ENCODE assay signal across 15 cellular contexts in genomic region chr11:71221201-71221600, GRCh38. TPM values are rescaled to one million over a fixed set of nuclear protein-coding genes. Genes with fewer than 3 reads are reported as not detected.
DNase-seq lines count a peak whose midpoint lies in the region; ATAC-seq, FAIRE-seq and TF ChIP-seq lines count a peak whose summit lies in the region.
"Had no signal": no experiment of that assay in that cellular context is flagged by ENCODE, and none has a peak within 500 bp of the region (broad histone marks: within the 10 kb centered on the region; RNA-seq: fewer than 3 reads in every experiment).

No MANE protein-coding gene starts in this region.

- H3K9ac ChIP-seq in HepG2 (ENCODE audit: insufficient read depth, low read depth, low read length) = no peak overlapping the region
- H3K9ac ChIP-seq: BLaER1 treated with 17β-estradiol and CSF1 and Interleukin-3, amounts not matched to agents 10 nM and 100 nM had no signal

- no peak for ATAC-seq in GM23338
- ATAC-seq in HepG2 = no peak
- no peak for ATAC-seq in sciatic nerve
- no peak for ATAC-seq in GM21825 (IDR thresholded peaks at IDR 0.05; ENCODE audit: unreplicated experiment)

- peaks cover 25% of the 10 kb centered on the region; the same call in 2 of the 3 replicates for H3K4me1 Mint-ChIP-seq in GM23338
- no peaks in the 10 kb centered on the region for H3K4me1 Mint-ChIP-seq in chondrocyte (ENCODE audit: low read depth)
- H3K4me1 Mint-ChIP-seq: CD4-positive, CD25-positive, alpha-beta regulatory T cell had no signal

- H3K27ac ChIP-seq in GM23338 (ENCODE audit: low read depth) (0 out of 2 replicates have a peak overlapping the region, but pooled peaks have one; percentile 9), HepG2 (ENCODE audit: extremely low read length, insufficient read depth, low read length) (no peak overlapping the region)
- H3K27ac ChIP-seq: BLaER1 treated with 17β-estradiol and CSF1 and Interleukin-3, amounts not matched to agents 10 nM and 100 nM had no signal

- H3K4me3 ChIP-seq in GM23338 (no peak overlapping the region), HepG2 (replicated peaks in 1 of 3; ENCODE audit: insufficient read depth in 1 of 3, low read depth in 2 of 3, low read length in 3 of 3) (no peak overlapping the region), foreskin fibroblast (ENCODE audit: low read depth in 1 of 2, low read length in 2 of 2) (no peak overlapping the region)
- H3K4me3 ChIP-seq: BLaER1 treated with 17β-estradiol and CSF1 and Interleukin-3, amounts not matched to agents 10 nM and 100 nM had no signal

- peaks cover 92% of the 10 kb centered on the region for H3K79me2 ChIP-seq in GM23338 (replicated peaks; ENCODE audit: insufficient read depth)
- H3K79me2 ChIP-seq in HepG2 (ENCODE audit: insufficient read depth, low read length) = peaks cover 50% of the 10 kb centered on the region

- H3K4me1 ChIP-seq in GM23338 (ENCODE audit: insufficient read depth) (no peaks in the 10 kb centered on the region), HepG2 (ENCODE audit: insufficient read depth, low read length) (no peaks in the 10 kb centered on the region)
- H3K4me1 ChIP-seq: BLaER1 treated with 17β-estradiol and CSF1 and Interleukin-3, amounts not matched to agents 10 nM and 100 nM had no signal

- FAIRE-seq in HepG2 (lab: Jason Lieb, UNC) = no peak
- FAIRE-seq: GM19239, H54 had no signal

- no peak for TF ChIP-seq RAD21 in HepG2 (CRISPR knock-in tag; IDR thresholded peaks at IDR 0.05)

- no peaks in the 10 kb centered on the region for H3K9me2 ChIP-seq in GM23338 (ENCODE audit: insufficient read depth)

- no peak overlapping the region for H3K27ac Mint-ChIP-seq in GM23338
- no peak overlapping the region for H3K27ac Mint-ChIP-seq in chondrocyte (ENCODE audit: unreplicated experiment)
- H3K27ac Mint-ChIP-seq: CD4-positive, CD25-positive, alpha-beta regulatory T cell had no signal

- TF ChIP-seq EP300 in HepG2 (IDR thresholded peaks at IDR 0.05; ENCODE audit: low read depth in 2 of 2, low read length in 2 of 2) = no peak
- TF ChIP-seq EP300 in HepG2 (CRISPR knock-in tag; IDR thresholded peaks at IDR 0.05; ENCODE audit: borderline replicate concordance) = no peak

- TF ChIP-seq POLR2A in HepG2 (IDR thresholded peaks at IDR 0.05; ENCODE audit: insufficient read depth in 1 of 2, low read depth in 2 of 2, low read length in 2 of 2) = no peak

- in situ Hi-C loops in HepG2 (cut with HindIII; ENCODE audit: extremely low pct_ligation_motif_present, low pct_unique_long_range_greater_than_20kb) = no loop called here

- H3K4me2 ChIP-seq in GM23338 (no peak overlapping the region), HepG2 (ENCODE audit: low read depth, low read length) (no peak overlapping the region)
- H3K4me2 ChIP-seq: BLaER1 treated with 17β-estradiol and CSF1 and Interleukin-3, amounts not matched to agents 10 nM and 100 nM had no signal

- WGBS in HepG2 (ENCODE audit: low lambda C conversion rate) = 99% methylated on average over 4 of the region's 4 CpGs

- H3K36me3 ChIP-seq in GM23338 (ENCODE audit: insufficient read depth) = no peaks in the 10 kb centered on the region
- peaks cover 29 to 72% of the 10 kb centered on the region in 2 experiments for H3K36me3 ChIP-seq in HepG2 (replicated peaks in 1 of 2; ENCODE audit: control insufficient read depth in 1 of 2, insufficient read depth in 2 of 2, low read length in 2 of 2)
- H3K36me3 ChIP-seq: BLaER1 treated with 17β-estradiol and CSF1 and Interleukin-3, amounts not matched to agents 10 nM and 100 nM had no signal

- H3K9me3 Mint-ChIP-seq in GM23338 (no peaks in the 10 kb centered on the region), chondrocyte (ENCODE audit: low read depth) (peaks cover 11% of the 10 kb centered on the region)

- no peak for TF ChIP-seq CTCF in GM23338 (conservative IDR thresholded peaks at IDR 0.05; ENCODE audit: low read depth in 2 of 2)
- no peak for TF ChIP-seq CTCF in chondrocyte (IDR thresholded peaks at IDR 0.05)
- TF ChIP-seq CTCF in HepG2 (CRISPR knock-in tag; IDR thresholded peaks at IDR 0.05) = no peak
- no peak for TF ChIP-seq CTCF in foreskin fibroblast (IDR thresholded peaks at IDR 0.05; ENCODE audit: low read depth, low read length)

- H3K27me3 ChIP-seq in GM23338 (ENCODE audit: insufficient read depth) = no peaks in the 10 kb centered on the region
- no peaks in the 10 kb centered on the region for H3K27me3 ChIP-seq in HepG2 (ENCODE audit: control insufficient read depth in 1 of 2, insufficient read depth in 2 of 2, low read length in 2 of 2)
- H3K27me3 ChIP-seq: BLaER1 treated with 17β-estradiol and CSF1 and Interleukin-3, amounts not matched to agents 10 nM and 100 nM had no signal

- H4K20me1 ChIP-seq in GM23338 (replicated peaks; ENCODE audit: insufficient read depth) = peaks cover 18% of the 10 kb centered on the region
- H4K20me1 ChIP-seq in HepG2 (ENCODE audit: insufficient read depth, low read length) = peaks cover 30% of the 10 kb centered on the region
- H4K20me1 ChIP-seq: BLaER1 treated with 17β-estradiol and CSF1 and Interleukin-3, amounts not matched to agents 10 nM and 100 nM had no signal

- intact Hi-C loops in HepG2 (cut with micrococcal nuclease; ENCODE audit: unreplicated experiment) (no loop called here), sciatic nerve (cut with DNase I) (no loop called here)

- TSS peak; percentile 36 for BruUV-seq in HepG2 (replicated peaks; lab: Mats Ljungman, UMichigan)

- DNase-seq in GM23338 (ENCODE audit: low spot score) = no peak
- peak; percentile 56 for DNase-seq in chondrocyte (ENCODE audit: low spot score)
- no peak for DNase-seq in HepG2 (ENCODE audit: low spot score)
- DNase-seq in sciatic nerve (ENCODE audit: low spot score) = peak; percentile 18
- DNase-seq in foreskin fibroblast = no peak
- DNase-seq in activated T-cell treated with anti-CD3 and anti-CD28 coated beads, Interleukin-2, amount 50 U/mL, for 48 hours = no peak
- no peak for DNase-seq in NCI-H82 treated with DMSO at 0.1 percent for 48 hours (lab: John Stamatoyannopoulos, UW; ENCODE audit: unreplicated experiment)
- DNase-seq: ACHN; CD4-positive, CD25-positive, alpha-beta regulatory T cell; DMS53; GF-D8 had no signal

- H3F3A ChIP-seq in GM23338 (replicated peaks; ENCODE audit: low read depth) = no peaks in the 10 kb centered on the region

- CTCF ChIA-PET in HepG2 (lab: Yijun Ruan, JAX; ENCODE audit: low intra/inter-chr PET ratio, low total read pairs) = no interaction called here

- H3K36me3 Mint-ChIP-seq in GM23338 (ENCODE audit: low read depth) = peaks cover 46% of the 10 kb centered on the region
- peaks cover 4% of the 10 kb centered on the region for H3K36me3 Mint-ChIP-seq in chondrocyte (ENCODE audit: low read depth)
- H3K36me3 Mint-ChIP-seq: CD4-positive, CD25-positive, alpha-beta regulatory T cell had no signal

- H3K27me3 Mint-ChIP-seq in GM23338 (ENCODE audit: insufficient read depth, low read depth, poor library complexity) (peaks cover 3% of the 10 kb centered on the region), chondrocyte (ENCODE audit: low read depth) (peaks cover 35% of the 10 kb centered on the region)
- H3K27me3 Mint-ChIP-seq: CD4-positive, CD25-positive, alpha-beta regulatory T cell had no signal

- POLR2A ChIA-PET in HepG2 (lab: Yijun Ruan, JAX) = no interaction called here

- H3K4me3 Mint-ChIP-seq in GM23338 = no peak overlapping the region
- no peak overlapping the region for H3K4me3 Mint-ChIP-seq in chondrocyte (ENCODE audit: unreplicated experiment)
- H3K4me3 Mint-ChIP-seq: CD4-positive, CD25-positive, alpha-beta regulatory T cell had no signal

- no peaks in the 10 kb centered on the region for H3K9me3 ChIP-seq in HepG2 (ENCODE audit: low read length)

- H2AFZ ChIP-seq in GM23338 (no peak overlapping the region), HepG2 (ENCODE audit: low read length) (no peak overlapping the region)

TF ChIP-seq in HepG2, 621 proteins besides CTCF, POLR2A, EP300 and RAD21 (continues in another document):
- TF ChIP-seq ZMYM3 (CRISPR knock-in tag; IDR thresholded peaks at IDR 0.05) (no peak), KDM6A (CRISPR knock-in tag; IDR thresholded peaks at IDR 0.05; ENCODE audit: low read depth) (no peak), ZC3H13 (CRISPR knock-in tag; IDR thresholded peaks at IDR 0.05) (no peak), ZNF496 (CRISPR knock-in tag; IDR thresholded peaks at IDR 0.05; ENCODE audit: insufficient replicate concordance) (no peak), ZNF703 (CRISPR knock-in tag; IDR thresholded peaks at IDR 0.05; ENCODE audit: borderline replicate concordance) (no peak), ZNF557 (CRISPR knock-in tag; IDR thresholded peaks at IDR 0.05) (no peak)

RNA-seq across cellular contexts. Expression of gene SHANK2, which starts 31.2 kb away (rescaled TPM):
- 73.1 and 81.4 TPM in 2 replicates for total RNA-seq in GM23338 (2014; rRNA removed; shearing (Covaris generic))
- polyA plus RNA-seq in GM23338 (2016; fragmentation: Nextera tagmentation; extraction: Ambion mirVana) = 16.7 and 22.0 TPM in 2 replicates
- 0.53 to 1.6 TPM (median 0.97 TPM) in 3 replicates for total RNA-seq in chondrocyte
- 10.2 and 10.5 TPM in 2 replicates for total RNA-seq in HepG2 (2016; rRNA removed; fragmentation: Illumina TruSeq; extraction: Trizol)
- 21.4 and 22.4 TPM in 2 replicates for total RNA-seq in HepG2 (2016; cell fraction: cytosol; rRNA removed; fragmentation: Illumina TruSeq; extraction: Trizol; ENCODE audit: low read depth)
- 10.1 and 10.2 TPM in 2 replicates for total RNA-seq in HepG2 (2016; cell fraction: insoluble cytoplasmic fraction; rRNA removed; fragmentation: Illumina TruSeq; extraction: Trizol)
- 14.0 and 14.5 TPM in 2 replicates for total RNA-seq in HepG2 (2016; cell fraction: membrane; rRNA removed; fragmentation: Illumina TruSeq; extraction: Trizol)
- total RNA-seq in HepG2 (2016; cell fraction: nucleus; rRNA removed; fragmentation: Illumina TruSeq; extraction: Trizol) = 30.8 and 38.1 TPM in 2 replicates
- 13.0 and 16.0 TPM in 2 replicates for polyA plus RNA-seq in HepG2 (2011; rRNA removed)
- 8.0 and 9.2 TPM in 2 replicates for polyA plus RNA-seq in HepG2 (2011; cell fraction: cytosol; rRNA removed)
- 60.2 and 68.0 TPM in 2 replicates for polyA plus RNA-seq in HepG2 (2011; cell fraction: nucleus; rRNA removed)
- 11.6 and 14.7 TPM in 2 replicates for polyA plus RNA-seq in HepG2 (2012)
- polyA plus RNA-seq in HepG2 (2016; cell fraction: cytosol; fragmentation: Illumina TruSeq; extraction: Trizol; ENCODE audit: low read depth) = 1.2 and 1.3 TPM in 2 replicates
- polyA plus RNA-seq in HepG2 (2016; cell fraction: insoluble cytoplasmic fraction; fragmentation: Illumina TruSeq; extraction: Trizol; ENCODE audit: low read depth) = 5.5 and 10.0 TPM in 2 replicates
- 2.4 and 3.2 TPM in 2 replicates for polyA plus RNA-seq in HepG2 (2016; cell fraction: membrane; fragmentation: Illumina TruSeq; extraction: Trizol; ENCODE audit: low read depth)
- polyA plus RNA-seq in HepG2 (2016; cell fraction: nucleus; fragmentation: Illumina TruSeq; extraction: Trizol; ENCODE audit: insufficient read depth, low read depth) = 26.0 and 26.8 TPM in 2 replicates
- polyA minus RNA-seq in HepG2 (2011; rRNA and poly(A)+ RNA removed; ENCODE audit: low replicate concordance) = 0.21 and 90.9 TPM in 2 replicates
- polyA minus RNA-seq in HepG2 (2011; cell fraction: cytosol; rRNA and poly(A)+ RNA removed) = 22.8 and 29.4 TPM in 2 replicates
- polyA minus RNA-seq in HepG2 (2011; cell fraction: nucleus; rRNA and poly(A)+ RNA removed) = 98.9 and 104 TPM in 2 replicates
- 3.7 TPM for total RNA-seq in sciatic nerve
- total RNA-seq: CD4-positive, CD25-positive, alpha-beta regulatory T cell had no signal
- polyA plus RNA-seq: CD4-positive, CD25-positive, alpha-beta regulatory T cell had no signal

Comparison
In these comparisons a context has a peak if more than half of its experiments do, and no peak if none do; other contexts are left out.
1. DNase-seq: peak in chondrocyte (single experiment) and sciatic nerve (single experiment); none in GM23338 (single experiment), HepG2 (single experiment), foreskin fibroblast (0 of 2), activated T-cell treated with anti-CD3 and anti-CD28 coated beads, Interleukin-2, amount 50 U/mL, for 48 hours (0 of 2) and NCI-H82 treated with DMSO at 0.1 percent for 48 hours (single experiment).